8 cellular contexts compared by ENCODE assay signal in the genomic region with DNA sequence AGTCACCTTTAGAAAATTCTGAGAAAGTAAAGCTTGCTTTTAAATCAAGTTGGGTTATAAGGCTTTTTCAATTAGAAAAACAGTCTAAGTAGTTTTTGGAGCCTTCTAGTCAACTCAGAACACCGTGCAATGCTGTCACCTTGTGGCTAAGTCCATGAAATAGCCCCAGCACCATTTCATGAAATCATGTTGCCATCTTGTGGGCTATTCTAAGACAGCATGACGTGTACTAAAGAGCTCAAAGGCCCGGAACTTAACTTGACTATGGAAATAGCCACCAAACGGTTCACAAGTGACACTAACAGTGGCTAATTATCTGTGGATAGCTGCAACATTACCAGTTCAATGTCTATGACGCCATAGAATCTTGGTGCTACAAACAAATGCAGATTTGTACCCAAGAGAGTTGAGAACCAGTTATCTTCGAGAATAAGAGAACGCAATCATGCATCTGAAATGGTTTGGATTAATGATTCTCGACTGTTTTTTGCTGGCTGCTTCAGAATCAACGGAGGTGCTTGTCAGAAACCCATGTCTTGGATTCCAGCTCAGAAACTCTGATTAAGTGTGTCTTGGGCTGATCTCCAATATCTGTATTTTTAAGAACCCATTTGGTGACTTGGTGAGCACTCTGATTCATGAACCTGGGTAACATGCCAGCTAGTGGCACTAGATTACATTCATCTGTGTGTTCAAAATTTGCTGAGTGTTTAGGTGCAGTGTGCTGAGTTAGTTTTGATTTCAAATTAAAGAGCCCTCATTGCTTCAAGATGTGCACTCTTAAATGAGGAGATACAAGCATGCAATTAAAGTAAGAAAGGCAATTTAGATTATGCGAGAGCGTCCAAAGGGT.
DNase-seq lines count a peak whose midpoint lies in the region; ATAC-seq and TF ChIP-seq lines count a peak whose summit lies in the region.

No MANE protein-coding gene starts in this region.

- TF ChIP-seq CTCF in kidney epithelial cell (IDR thresholded peaks at IDR 0.05; ENCODE audit: insufficient read depth, low read length, poor library complexity, severe bottlenecking) = peak; percentile 97

- peak; percentile 91 for DNase-seq in Ammon's horn (ENCODE audit: low spot score)
- DNase-seq in NCI-H146 treated with DMSO at 0.1 percent for 48 hours (lab: John Stamatoyannopoulos, UW; ENCODE audit: unreplicated experiment) = peak; percentile 40
- peak; percentile 92 for DNase-seq in SKM-1 treated with dmso at 0.1 percent for 144 hours (lab: John Stamatoyannopoulos, UW; ENCODE audit: unreplicated experiment)
- DNase-seq in caudate nucleus (lab: John Stamatoyannopoulos, UW) = peak in 46 of 61 donors; percentile 2 to 84 (median 30)
- DNase-seq in kidney epithelial cell (ENCODE audit: low read depth) = peak; percentile 39
- DNase-seq in stimulated activated CD4-positive, alpha-beta T cell treated with anti-CD3 and anti-CD28 coated beads, Interleukin-4, amount 100 ng/mL, for 48 hours (ENCODE audit: low read depth in 2 of 2) = peak; percentile 3 to 8

- no peak overlapping the region for H3K4me3 ChIP-seq in kidney epithelial cell (ENCODE audit: low read depth, low read length)

- no peaks in the 10 kb centered on the region for H3K36me3 ChIP-seq in kidney epithelial cell (ENCODE audit: control insufficient read depth, insufficient read depth, low read length)

- H3K27ac ChIP-seq in caudate nucleus (ENCODE audit: low read depth, low read length) = no peak overlapping the region

- H3K27me3 ChIP-seq in kidney epithelial cell (ENCODE audit: control insufficient read depth, insufficient read depth, low read length) = peaks cover 2% of the 10 kb centered on the region

- peak; percentile 100 for ATAC-seq in GM18519 (IDR thresholded peaks at IDR 0.05; ENCODE audit: low FRiP score, unreplicated experiment)
- ATAC-seq in HG02973 (IDR thresholded peaks at IDR 0.05; ENCODE audit: unreplicated experiment) = peak; percentile 99

Comparison
In these comparisons a context has a peak if more than half of its experiments do, and no peak if none do; other contexts are left out.
1. DNase-seq: peak in every context shown above with its lines; median percentile 92 in SKM-1 treated with dmso at 0.1 percent for 144 hours; 91 in Ammon's horn; 40 in NCI-H146 treated with DMSO at 0.1 percent for 48 hours; 39 in kidney epithelial cell; 30 in caudate nucleus; 6 in stimulated activated CD4-positive, alpha-beta T cell treated with anti-CD3 and anti-CD28 coated beads, Interleukin-4, amount 100 ng/mL, for 48 hours.